1 cellular context compared by ENCODE assay signal in the genomic region with DNA sequence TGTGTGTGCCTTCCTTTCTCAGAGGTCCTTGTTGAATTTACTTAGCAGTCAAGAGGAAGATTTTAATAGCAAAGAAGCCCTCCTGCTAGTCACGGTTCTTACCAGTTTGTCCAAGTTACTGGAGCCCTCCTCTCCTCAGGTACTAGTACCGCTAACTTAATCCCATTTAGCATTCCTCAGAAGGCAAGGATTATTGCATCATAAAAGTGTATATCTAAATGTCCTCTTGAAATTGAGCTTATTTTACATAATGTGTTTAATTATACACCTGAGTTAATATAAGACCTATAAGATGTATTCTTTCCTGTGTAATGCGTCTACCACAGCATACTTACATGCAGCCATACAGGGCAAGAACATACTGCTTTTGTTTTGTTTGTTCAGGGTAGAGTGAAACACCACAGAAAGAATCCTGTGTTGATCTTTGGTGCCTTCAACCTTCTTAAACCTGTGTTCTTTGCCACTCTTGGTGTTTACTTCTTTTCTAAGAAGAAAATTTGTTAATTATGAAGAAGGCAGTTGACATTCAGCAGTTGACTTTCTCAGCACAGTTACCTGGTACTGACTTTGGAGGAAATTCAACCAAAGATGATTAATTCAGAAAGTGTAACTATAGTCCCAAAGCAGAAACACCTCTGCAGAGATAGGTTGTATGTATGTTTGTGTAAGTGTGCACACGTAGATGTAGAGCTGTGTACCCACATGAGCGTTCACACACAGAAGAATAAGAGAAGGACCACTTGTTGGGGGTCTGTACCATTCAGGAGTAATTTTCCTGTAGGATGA.
A peak's percentile ranks its signal among the peaks of the same experiment; 100 is the strongest.
TF ChIP-seq lines count a peak whose summit lies in the region.

No MANE protein-coding gene starts in this region.

TF ChIP-seq in HEK293, 187 proteins besides CTCF, POLR2A, EP300 and RAD21 (continued from another document):
- TF ChIP-seq, protein P1, sequence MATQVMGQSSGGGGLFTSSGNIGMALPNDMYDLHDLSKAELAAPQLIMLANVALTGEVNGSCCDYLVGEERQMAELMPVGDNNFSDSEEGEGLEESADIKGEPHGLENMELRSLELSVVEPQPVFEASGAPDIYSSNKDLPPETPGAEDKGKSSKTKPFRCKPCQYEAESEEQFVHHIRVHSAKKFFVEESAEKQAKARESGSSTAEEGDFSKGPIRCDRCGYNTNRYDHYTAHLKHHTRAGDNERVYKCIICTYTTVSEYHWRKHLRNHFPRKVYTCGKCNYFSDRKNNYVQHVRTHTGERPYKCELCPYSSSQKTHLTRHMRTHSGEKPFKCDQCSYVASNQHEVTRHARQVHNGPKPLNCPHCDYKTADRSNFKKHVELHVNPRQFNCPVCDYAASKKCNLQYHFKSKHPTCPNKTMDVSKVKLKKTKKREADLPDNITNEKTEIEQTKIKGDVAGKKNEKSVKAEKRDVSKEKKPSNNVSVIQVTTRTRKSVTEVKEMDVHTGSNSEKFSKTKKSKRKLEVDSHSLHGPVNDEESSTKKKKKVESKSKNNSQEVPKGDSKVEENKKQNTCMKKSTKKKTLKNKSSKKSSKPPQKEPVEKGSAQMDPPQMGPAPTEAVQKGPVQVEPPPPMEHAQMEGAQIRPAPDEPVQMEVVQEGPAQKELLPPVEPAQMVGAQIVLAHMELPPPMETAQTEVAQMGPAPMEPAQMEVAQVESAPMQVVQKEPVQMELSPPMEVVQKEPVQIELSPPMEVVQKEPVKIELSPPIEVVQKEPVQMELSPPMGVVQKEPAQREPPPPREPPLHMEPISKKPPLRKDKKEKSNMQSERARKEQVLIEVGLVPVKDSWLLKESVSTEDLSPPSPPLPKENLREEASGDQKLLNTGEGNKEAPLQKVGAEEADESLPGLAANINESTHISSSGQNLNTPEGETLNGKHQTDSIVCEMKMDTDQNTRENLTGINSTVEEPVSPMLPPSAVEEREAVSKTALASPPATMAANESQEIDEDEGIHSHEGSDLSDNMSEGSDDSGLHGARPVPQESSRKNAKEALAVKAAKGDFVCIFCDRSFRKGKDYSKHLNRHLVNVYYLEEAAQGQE (tag by site-specific recombination; IDR thresholded peaks at IDR 0.05) = no peak
- 0 out of 2 replicates have a peak, but pooled peaks have one; percentile 35 for TF ChIP-seq ZNF184 (tag by site-specific recombination; IDR thresholded peaks at IDR 0.05)
